ENCODE assay signal across 22 cellular contexts in the genomic region with DNA sequence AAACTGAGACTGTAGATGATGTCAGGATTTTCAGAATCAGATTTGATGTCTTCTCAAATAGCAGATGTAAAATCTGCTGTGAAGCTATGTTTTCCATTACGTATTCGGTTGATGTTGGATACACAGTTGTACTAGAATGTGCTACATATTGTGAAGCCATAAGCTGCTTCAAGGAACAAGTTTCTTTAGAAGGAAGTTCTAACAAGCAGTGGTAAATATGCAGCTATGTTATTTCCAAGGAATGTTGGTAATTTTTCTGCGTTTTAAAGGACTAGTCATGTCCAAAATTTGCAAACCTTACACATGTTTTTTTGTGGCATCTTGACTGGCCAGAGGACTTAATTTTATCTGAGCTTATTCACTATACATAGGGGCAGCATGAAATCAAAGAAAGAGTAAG.
"Had no signal": no experiment of that assay in that cellular context is flagged by ENCODE, and none has a peak within 500 bp of the region (broad histone marks: within the 10 kb centered on the region; RNA-seq: fewer than 3 reads in every experiment).

No MANE protein-coding gene starts in this region.

- ATAC-seq: activated CD4-positive, alpha-beta T cell treated with anti-CD3 and anti-CD28 coated beads for 36 hours; activated T-cell treated with anti-CD3 and anti-CD28 coated beads, Interleukin-2, amount 50 U/mL, for 4 hours; gastrocnemius medialis; natural killer cell; stimulated activated naive CD8-positive, alpha-beta T cell treated with anti-CD3 and anti-CD28 coated beads, Interleukin-15, Interleukin-2, amounts not matched to agents 100 U/mL and 50 U/mL, for 24 hours; T-helper 17 cell; upper lobe of right lung had no signal

- H3K9me3 ChIP-seq: gastrocnemius medialis, left ventricle myocardium inferior, upper lobe of right lung had no signal

- H3K27ac ChIP-seq: cardiac muscle cell, gastrocnemius medialis, left ventricle myocardium inferior, spleen, upper lobe of right lung had no signal

- H3K4me3 Mint-ChIP-seq: activated B cell treated with CpG ODN at 0.5 μM for 24 hours; activated CD4-positive, alpha-beta T cell treated with anti-CD3 and anti-CD28 coated beads for 36 hours; activated naive CD8-positive, alpha-beta T cell; activated T-cell treated with anti-CD3 and anti-CD28 coated beads, Interleukin-2, amount 50 U/mL, for 4 hours; mesothelial cell of epicardium; natural killer cell; T-helper 17 cell had no signal

- H3K4me1 ChIP-seq: spleen had no signal

- H3K36me3 Mint-ChIP-seq: activated naive CD8-positive, alpha-beta T cell; mesothelial cell of epicardium; natural killer cell had no signal

- H3K27ac Mint-ChIP-seq: activated B cell treated with CpG ODN at 0.5 μM for 24 hours; activated CD4-positive, alpha-beta T cell treated with anti-CD3 and anti-CD28 coated beads for 36 hours; activated naive CD8-positive, alpha-beta T cell; activated T-helper 2 cell treated with anti-CD3 and anti-CD28 coated beads, Interferon-gamma antibody, Interleukin-2, Interleukin-4, amounts not matched to agents 10 μg/mL and 5 μg/mL and 100 μg/mL, durations not matched to agents 14 hours and 24 hours and 36 hours; mesothelial cell of epicardium; natural killer cell; T-helper 17 cell had no signal

- H3K36me3 ChIP-seq: cardiac muscle cell, gastrocnemius medialis, left ventricle myocardium inferior, spleen, upper lobe of right lung had no signal

- H3K4me1 Mint-ChIP-seq: activated B cell treated with CpG ODN at 0.5 μM for 24 hours; activated CD4-positive, alpha-beta T cell treated with anti-CD3 and anti-CD28 coated beads for 36 hours; natural killer cell; T-helper 17 cell had no signal

- DNase-seq: activated B cell treated with CpG ODN at 0.5 μM for 24 hours; activated CD4-positive, alpha-beta T cell treated with anti-CD3 and anti-CD28 coated beads for 36 hours; activated CD4-positive, alpha-beta T cell treated with anti-CD3 and anti-CD28 coated beads, Interleukin-2, amount 50 U/mL, for 4 hours; activated CD8-positive, alpha-beta memory T cell treated with anti-CD3 and anti-CD28 coated beads for 24 hours; activated CD8-positive, alpha-beta memory T cell treated with anti-CD3 and anti-CD28 coated beads, Interleukin-2, amount 50 U/mL, for 48 hours; activated naive CD4-positive, alpha-beta T cell; activated T-cell treated with anti-CD3 and anti-CD28 coated beads, Interleukin-2, amount 50 U/mL, for 4 hours; cortex of kidney; gastrocnemius medialis; hypothalamus; left ventricle myocardium inferior; natural killer cell; retina; spleen; stimulated activated CD4-positive, alpha-beta T cell treated with anti-CD3 and anti-CD28 coated beads, Interleukin-4, amount 100 ng/mL, for 24 hours; stimulated activated naive CD8-positive, alpha-beta T cell treated with anti-CD3 and anti-CD28 coated beads, Interleukin-15, Interleukin-2, amounts not matched to agents 100 U/mL and 50 U/mL, for 24 hours; T-helper 17 cell; upper lobe of right lung had no signal

- H3K27me3 ChIP-seq: cardiac muscle cell, gastrocnemius medialis, spleen, upper lobe of right lung had no signal

- H3K9me3 Mint-ChIP-seq: activated B cell treated with CpG ODN at 0.5 μM for 24 hours; activated T-cell treated with anti-CD3 and anti-CD28 coated beads, Interleukin-2, amount 50 U/mL, for 4 hours; activated T-helper 2 cell treated with anti-CD3 and anti-CD28 coated beads, Interferon-gamma antibody, Interleukin-2, Interleukin-4, amounts not matched to agents 10 μg/mL and 5 μg/mL and 100 μg/mL, durations not matched to agents 14 hours and 24 hours and 36 hours; mesothelial cell of epicardium had no signal

- H3K27me3 Mint-ChIP-seq: activated B cell treated with CpG ODN at 0.5 μM for 24 hours; activated naive CD8-positive, alpha-beta T cell; T-helper 17 cell had no signal

- H3K4me3 ChIP-seq: cardiac muscle cell, gastrocnemius medialis, left ventricle myocardium inferior, spleen, upper lobe of right lung had no signal
